19 cellular contexts compared by ENCODE assay signal in genomic region chr11:129989437-129989836, GRCh38.
"Had no signal": no experiment of that assay in that cellular context is flagged by ENCODE, and none has a peak within 500 bp of the region (broad histone marks: within the 10 kb centered on the region; RNA-seq: fewer than 3 reads in every experiment).

No MANE protein-coding gene starts in this region.

- H3K27ac Mint-ChIP-seq: endodermal cell, natural killer cell had no signal

- H3K4me1 ChIP-seq: foreskin keratinocyte, upper lobe of right lung had no signal

- H3K9me3 ChIP-seq: right atrium auricular region, sigmoid colon, upper lobe of right lung had no signal

- H3K36me3 ChIP-seq: right atrium auricular region, sigmoid colon, upper lobe of right lung had no signal

- H3K36me3 Mint-ChIP-seq: natural killer cell had no signal

- H3K4me3 ChIP-seq: coronary artery, lung, right atrium auricular region, sigmoid colon, smooth muscle cell, upper lobe of right lung had no signal

- H3K9me3 Mint-ChIP-seq: endodermal cell, natural killer cell had no signal

- DNase-seq: caudate nucleus; effector CD4-positive, alpha-beta T cell; endodermal cell; foreskin keratinocyte; head of caudate nucleus; left cardiac atrium; left ventricle myocardium superior; mesenchymal stem cell; natural killer cell; posterior cingulate gyrus; sigmoid colon; stimulated activated CD4-positive, alpha-beta T cell treated with anti-CD3 and anti-CD28 coated beads, Interleukin-2, amount 100 ng/mL, for 48 hours; stimulated activated naive CD4-positive, alpha-beta T cell treated with Interleukin-2 at 50 U/mL for 16 hours had no signal

- H3K4me3 Mint-ChIP-seq: endodermal cell, natural killer cell, neural crest cell had no signal

- H3K27ac ChIP-seq: coronary artery, foreskin keratinocyte, right atrium auricular region, sigmoid colon, upper lobe of right lung had no signal

- ATAC-seq: foreskin keratinocyte, left cardiac atrium, left ventricle myocardium superior, natural killer cell, upper lobe of right lung had no signal

- H3K27me3 ChIP-seq: foreskin keratinocyte, right atrium auricular region, sigmoid colon, upper lobe of right lung had no signal

- H3K4me2 ChIP-seq: smooth muscle cell had no signal
